ENCODE assay signal across 34 cellular contexts in genomic region chr1:163797816-163798215, GRCh38.
"Had no signal": no experiment of that assay in that cellular context is flagged by ENCODE, and none has a peak within 500 bp of the region (broad histone marks: within the 10 kb centered on the region; RNA-seq: fewer than 3 reads in every experiment).

No MANE protein-coding gene starts in this region.

- H3K4me3 ChIP-seq: MG63 had no signal

- H3K36me3 ChIP-seq: MG63 had no signal

- DNase-seq: Karpas-422, Kasumi-1, MG63, MM.1S, MV-4-11, NCI-H1048, NCI-H1092, NCI-H1092 treated with DMSO at 0.1 percent for 48 hours, NCI-H1105, NCI-H1105 treated with DMSO at 0.1 percent for 48 hours, NCI-H1417, NCI-H1417 treated with DMSO at 0.1 percent for 48 hours, NCI-H1436, NCI-H1436 treated with DMSO at 0.1 percent for 48 hours, NCI-H146, NCI-H1694, NCI-H1694 treated with DMSO at 0.1 percent for 48 hours, NCI-H187, NCI-H187 treated with DMSO at 0.1 percent for 48 hours, NCI-H1930, NCI-H2029, NCI-H2029 treated with DMSO at 0.1 percent for 48 hours, NCI-H2081, NCI-H2081 treated with DMSO at 0.1 percent for 48 hours, NCI-H2107, NCI-H2171, NCI-H2171 treated with DMSO at 0.1 percent for 48 hours, NCI-H2227 treated with DMSO at 0.1 percent for 48 hours, NCI-H226, NCI-H345, NCI-H446, NCI-H446 treated with DMSO at 0.1 percent for 48 hours, NCI-H510A, NCI-H510A treated with DMSO at 0.1 percent for 48 hours had no signal

- H3K27me3 ChIP-seq: MG63 had no signal
